17 cellular contexts compared by ENCODE assay signal in the genomic region with DNA sequence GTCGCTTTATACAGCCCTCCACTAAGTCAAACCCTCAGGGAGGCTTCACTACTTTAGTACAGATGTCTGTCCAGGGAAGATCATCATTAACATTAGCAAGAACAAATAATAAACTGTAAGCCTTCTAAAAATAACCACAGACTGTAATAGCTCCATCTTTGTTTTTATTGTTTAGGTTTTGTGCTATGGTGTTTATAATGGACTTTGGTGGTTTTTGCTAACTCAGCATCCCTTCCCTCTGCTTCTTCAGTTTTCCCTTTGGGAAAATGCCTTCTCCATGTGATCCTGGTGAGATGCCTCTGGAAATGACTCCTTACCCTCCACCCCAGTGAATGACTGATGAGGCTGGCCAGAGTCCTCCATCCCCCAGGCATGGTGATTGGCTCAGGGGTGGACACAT.
DNase-seq lines count a peak whose midpoint lies in the region; ATAC-seq, FAIRE-seq and TF ChIP-seq lines count a peak whose summit lies in the region.
"Had no signal": no experiment of that assay in that cellular context is flagged by ENCODE, and none has a peak within 500 bp of the region (broad histone marks: within the 10 kb centered on the region; RNA-seq: fewer than 3 reads in every experiment).

No MANE protein-coding gene starts in this region.

- no peak overlapping the region for H2BK15ac ChIP-seq in H1 (ENCODE audit: low read length)

- no peaks in the 10 kb centered on the region for H3K27me3 ChIP-seq in CD4-positive, alpha-beta T cell (ENCODE audit: control insufficient read depth, insufficient read depth, low read length)
- H3K27me3 ChIP-seq in CD8-positive, alpha-beta memory T cell (ENCODE audit: insufficient read depth, low read length, poor library complexity, severe bottlenecking), result no peaks in the 10 kb centered on the region
- no peaks in the 10 kb centered on the region for H3K27me3 ChIP-seq in H1 (replicated peaks in 1 of 4; ENCODE audit: control insufficient read depth in 3 of 4, extremely low read depth in 1 of 4, insufficient read depth in 3 of 4, low read length in 3 of 4)
- H3K27me3 ChIP-seq: BLaER1 treated with 17β-estradiol and CSF1 and Interleukin-3, amounts not matched to agents 10 nM and 100 nM had no signal

- H3K4me3 Mint-ChIP-seq in CD4-positive, alpha-beta T cell, result no peak overlapping the region
- peak overlapping the region in 6 of 7 donors; percentile 8 to 37 (median 18) for H3K4me3 Mint-ChIP-seq in CD8-positive, alpha-beta memory T cell
- no peak overlapping the region for H3K4me3 Mint-ChIP-seq in T-cell

- no peak overlapping the region for H3K56ac ChIP-seq in H1 (replicated peaks; ENCODE audit: insufficient read length, low read depth, low read length)

- TF ChIP-seq RAD21 in H1 (IDR thresholded peaks at IDR 0.05 in 1 of 2, conservative IDR thresholded peaks at IDR 0.05 in 1 of 2; ENCODE audit: low read depth in 2 of 2, low read length in 2 of 2), result no peak

- CTCF ChIA-PET in CD4-positive, alpha-beta T cell (lab: Charles Lee), result interaction anchor here (3.0 kb wide), 1 partner anchor 59 kb away, joined by 11 read pairs; no protein-coding TSS in a partner anchor
- CTCF ChIA-PET in CD8-positive, alpha-beta memory T cell (lab: Charles Lee), result interaction anchor here (2.0 kb wide), 1 partner anchor 60 kb away, joined by 5 read pairs; no protein-coding TSS in a partner anchor
- CTCF ChIA-PET in T-cell (lab: Charles Lee), result interaction anchor here in 1 of 2 donors (0.5 kb wide), 1 partner anchor 367 kb away, joined by 3 read pairs; no protein-coding TSS in a partner anchor
- CTCF ChIA-PET in H1 (lab: Charles Lee; ENCODE audit: partially characterized antibody), result interaction anchor here (1.2 to 1.4 kb wide), 2 partner anchors 13 to 18 kb away, joined by 3 read pairs; no protein-coding TSS in a partner anchor

- no peaks in the 10 kb centered on the region for H3K79me2 ChIP-seq in H1 (ENCODE audit: control insufficient read depth in 1 of 2, insufficient read depth in 2 of 2, low read length in 2 of 2)

- no peak overlapping the region for H4K5ac ChIP-seq in H1 (ENCODE audit: insufficient read length, low read depth, low read length)

- H3K18ac ChIP-seq in H1 (ENCODE audit: extremely low read depth, low read length), result no peak overlapping the region

- no peak overlapping the region for H2BK20ac ChIP-seq in H1 (ENCODE audit: low read length)

- H3K4me1 ChIP-seq in CD8-positive, alpha-beta memory T cell (ENCODE audit: insufficient read depth, low read length), result peaks cover 93% of the 10 kb centered on the region
- H3K4me1 ChIP-seq in H1 (replicated peaks in 1 of 4; ENCODE audit: control insufficient read depth in 3 of 4, insufficient read depth in 4 of 4, low read length in 3 of 4), result no peaks in the 10 kb centered on the region; a peak in 1 of 7 replicates

- H3K9ac ChIP-seq in H1 (replicated peaks in 1 of 4; ENCODE audit: extremely low read depth in 1 of 4, low read depth in 3 of 4, low read length in 3 of 4), result no peak overlapping the region
- H3K9ac ChIP-seq: BLaER1 treated with 17β-estradiol and CSF1 and Interleukin-3, amounts not matched to agents 10 nM and 100 nM had no signal

- 95% methylated on average over 1 of the region's 1 CpG; no CpG with 5 or more reads in 1 of the 2 experiments for WGBS in H1 (ENCODE audit: extremely low coverage in 1 of 2, insufficient coverage in 1 of 2, insufficient read length in 1 of 2, insufficient replicate concordance in 2 of 2, low coverage in 1 of 2, low lambda C conversion rate in 2 of 2, missing lambda C conversion rate in 1 of 2), 2 experiments

- no peak for DNase-seq in CD4-positive, alpha-beta T cell
- DNase-seq in CD8-positive, alpha-beta memory T cell, result no peak
- DNase-seq in T-cell, result no peak
- no peak for DNase-seq in H1 (ENCODE audit: low read depth in 1 of 2, low spot score in 2 of 2)
- no peak for DNase-seq in putamen (ENCODE audit: low spot score)
- no peak for DNase-seq in left colon
- DNase-seq: Calu3, Karpas-422, NCI-H187 treated with DMSO at 0.1 percent for 48 hours, NCI-H446 treated with DMSO at 0.1 percent for 48 hours, NCI-H748 treated with DMSO at 0.1 percent for 48 hours, PC-9 had no signal

- POLR2A ChIA-PET in CD4-positive, alpha-beta T cell (lab: Charles Lee), result interaction anchor here (2.0 to 2.7 kb wide), 3 partner anchors 13 to 490 kb away, joined by 9 to 21 read pairs (median 14); a partner anchor contains a TSS
- POLR2A ChIA-PET in CD8-positive, alpha-beta memory T cell (lab: Charles Lee), result interaction anchor here (0.5 to 0.6 kb wide), 2 partner anchors 10 to 20 kb away, joined by 3 read pairs; no protein-coding TSS in a partner anchor
- POLR2A ChIA-PET in T-cell (lab: Charles Lee), result interaction anchor here in 1 of 2 donors (0.6 to 2.1 kb wide), 2 partner anchors 46 to 286 kb away, joined by 3 to 10 read pairs; no protein-coding TSS in a partner anchor
- POLR2A ChIA-PET in H1 (lab: Charles Lee; ENCODE audit: partially characterized antibody), result no interaction called here

- H3K27ac Mint-ChIP-seq in CD4-positive, alpha-beta T cell, result peak overlapping the region; percentile 96
- peak overlapping the region; percentile 89 to 100 (median 97) for H3K27ac Mint-ChIP-seq in CD8-positive, alpha-beta memory T cell
- H3K27ac Mint-ChIP-seq in T-cell, result peak overlapping the region; percentile 95 to 97

- no peaks in the 10 kb centered on the region for H3K9me3 ChIP-seq in CD4-positive, alpha-beta T cell (ENCODE audit: control insufficient read depth, low read length)
- no peaks in the 10 kb centered on the region for H3K9me3 ChIP-seq in CD8-positive, alpha-beta memory T cell (ENCODE audit: low read length)
- H3K9me3 ChIP-seq in H1 (ENCODE audit: insufficient read depth in 2 of 2, low read depth in 1 of 2, low read length in 1 of 2), result no peaks in the 10 kb centered on the region
- H3K9me3 ChIP-seq: BLaER1 treated with 17β-estradiol and CSF1 and Interleukin-3, amounts not matched to agents 10 nM and 100 nM had no signal

- peaks cover 91% of the 10 kb centered on the region for H3K4me1 Mint-ChIP-seq in CD4-positive, alpha-beta T cell (ENCODE audit: low read depth)
- peaks cover 85 to 100% (median 100%) of the 10 kb centered on the region in 3 donors for H3K4me1 Mint-ChIP-seq in CD8-positive, alpha-beta memory T cell
- peaks cover 88 to 94% (median 94%) of the 10 kb centered on the region in 3 donors for H3K4me1 Mint-ChIP-seq in T-cell

- H4K91ac ChIP-seq in H1 (replicated peaks; ENCODE audit: insufficient read length, low read length), result no peak overlapping the region

- no peaks in the 10 kb centered on the region for H3K36me3 Mint-ChIP-seq in CD4-positive, alpha-beta T cell (ENCODE audit: low read depth)
- no peaks in the 10 kb centered on the region for H3K36me3 Mint-ChIP-seq in CD8-positive, alpha-beta memory T cell
- H3K36me3 Mint-ChIP-seq in T-cell, result peaks cover 5% of the 10 kb centered on the region

- no peak for ATAC-seq in CD4-positive, alpha-beta T cell (ENCODE audit: poor library complexity)
- ATAC-seq in T-cell (replicated peaks in 1 of 4), result no peak
- no peak for ATAC-seq in GM21423 (IDR thresholded peaks at IDR 0.05; ENCODE audit: unreplicated experiment)
- no peak for ATAC-seq in left colon

- H3K36me3 ChIP-seq in CD8-positive, alpha-beta memory T cell (ENCODE audit: insufficient read depth, low read length), result no peaks in the 10 kb centered on the region
- H3K36me3 ChIP-seq in H1 (ENCODE audit: control insufficient read depth in 2 of 4, insufficient read depth in 4 of 4, low read length in 3 of 4), result no peaks in the 10 kb centered on the region; a peak in 1 of 8 replicates
- H3K36me3 ChIP-seq: BLaER1 treated with 17β-estradiol and CSF1 and Interleukin-3, amounts not matched to agents 10 nM and 100 nM had no signal

- no peak overlapping the region for H2AFZ ChIP-seq in H1 (ENCODE audit: low read length)
- H2AFZ ChIP-seq: PC-9 had no signal

- no peak overlapping the region for H3K4me3 ChIP-seq in CD8-positive, alpha-beta memory T cell (ENCODE audit: low read length)
- H3K4me3 ChIP-seq in H1 (ENCODE audit: extremely low read depth in 1 of 4, insufficient read depth in 2 of 4, low read depth in 3 of 4, low read length in 4 of 4), result no peak overlapping the region
- H3K4me3 ChIP-seq: BLaER1 treated with 17β-estradiol and CSF1 and Interleukin-3, amounts not matched to agents 10 nM and 100 nM; PC-9; SK-N-MC had no signal

- no peak for FAIRE-seq in H1 (lab: Jason Lieb, UNC)
- FAIRE-seq: H54 had no signal

- no peak overlapping the region for H2BK5ac ChIP-seq in H1 (ENCODE audit: low read depth, low read length)

- intact Hi-C loops in CD4-positive, alpha-beta T cell (cut with DNase I, micrococcal nuclease), result loop anchor here (5.0 kb wide), 3 partner anchors 158 to 448 kb away; no protein-coding TSS in a partner anchor
- intact Hi-C loops in left colon (cut with DNase I, micrococcal nuclease), result no loop called here

- no peaks in the 10 kb centered on the region for H3K27me3 Mint-ChIP-seq in CD4-positive, alpha-beta T cell
- H3K27me3 Mint-ChIP-seq in CD8-positive, alpha-beta memory T cell, result no peaks in the 10 kb centered on the region
- H3K27me3 Mint-ChIP-seq in T-cell, result no peaks in the 10 kb centered on the region

- no peaks in the 10 kb centered on the region for H3K9me3 Mint-ChIP-seq in CD4-positive, alpha-beta T cell
- H3K9me3 Mint-ChIP-seq in CD8-positive, alpha-beta memory T cell, result no peaks in the 10 kb centered on the region
- no peaks in the 10 kb centered on the region for H3K9me3 Mint-ChIP-seq in T-cell

- no peaks in the 10 kb centered on the region for H3K79me1 ChIP-seq in H1 (ENCODE audit: low read depth, low read length)

- peak overlapping the region; percentile 79 for H3K27ac ChIP-seq in CD4-positive, alpha-beta T cell (ENCODE audit: low read depth, low read length)
- peak overlapping the region; percentile 83 for H3K27ac ChIP-seq in CD8-positive, alpha-beta memory T cell (ENCODE audit: low read depth, low read length)
- no peak overlapping the region for H3K27ac ChIP-seq in H1 (ENCODE audit: low read depth, low read length)
- H3K27ac ChIP-seq: BLaER1 treated with 17β-estradiol and CSF1 and Interleukin-3, amounts not matched to agents 10 nM and 100 nM; HL-60; PC-9; SK-N-MC had no signal

- no peak overlapping the region for H3K14ac ChIP-seq in H1 (ENCODE audit: insufficient read length)

- H3K23me2 ChIP-seq in H1 (ENCODE audit: low read depth, low read length), result no peaks in the 10 kb centered on the region; the same call in 1 of the 2 replicates

- no peak for TF ChIP-seq EP300 in H1 (IDR thresholded peaks at IDR 0.05; ENCODE audit: borderline replicate concordance in 1 of 2, low read depth in 2 of 2, low read length in 2 of 2)

- no peak overlapping the region for H3K4ac ChIP-seq in H1 (replicated peaks; ENCODE audit: insufficient read length, low read depth, low read length)

- no peak overlapping the region for H4K8ac ChIP-seq in H1 (ENCODE audit: extremely low read depth, insufficient read depth, low read length)

- no peaks in the 10 kb centered on the region for H4K20me1 ChIP-seq in H1 (replicated peaks in 1 of 2; ENCODE audit: control insufficient read depth in 1 of 2, insufficient read depth in 2 of 2, low read length in 2 of 2)
- H4K20me1 ChIP-seq: BLaER1 treated with 17β-estradiol and CSF1 and Interleukin-3, amounts not matched to agents 10 nM and 100 nM had no signal

- no peak overlapping the region for H2BK12ac ChIP-seq in H1 (ENCODE audit: low read depth, low read length)

- TF ChIP-seq POLR2A in H1 (IDR thresholded peaks at IDR 0.05; ENCODE audit: control extremely low read depth in 1 of 2, low read depth in 2 of 2, low read length in 2 of 2), result no peak

- H2BK120ac ChIP-seq in H1 (replicated peaks; ENCODE audit: low read depth, low read length), result no peak overlapping the region

- H3K23ac ChIP-seq in H1 (ENCODE audit: insufficient read length), result no peak overlapping the region

- TF ChIP-seq CTCF in CD4-positive, alpha-beta T cell (IDR thresholded peaks at IDR 0.05), result no peak
- TF ChIP-seq CTCF in H1 (IDR thresholded peaks at IDR 0.05; ENCODE audit: control extremely low read depth in 1 of 3, insufficient read depth in 1 of 3, low read depth in 1 of 3, low read length in 3 of 3), result no peak

- H2AK5ac ChIP-seq in H1 (ENCODE audit: low read depth, low read length), result no peak overlapping the region

- H3K4me2 ChIP-seq in H1 (ENCODE audit: insufficient read depth in 1 of 2, low read depth in 2 of 2, low read length in 2 of 2), result no peak overlapping the region
- H3K4me2 ChIP-seq: BLaER1 treated with 17β-estradiol and CSF1 and Interleukin-3, amounts not matched to agents 10 nM and 100 nM; PC-9 had no signal

Comparison
In these comparisons a context has a peak if more than half of its experiments do, and no peak if none do; other contexts are left out.
1. H3K4me3 Mint-ChIP-seq: peak in CD8-positive, alpha-beta memory T cell (6 of 7); none in CD4-positive, alpha-beta T cell (single experiment) and T-cell (0 of 3).
2. intact Hi-C loops: an anchor here in CD4-positive, alpha-beta T cell (5.0 kb wide); none called in left colon.
3. Peak in every context shown above with its lines, with median percentiles within 50 percentile points of each other: H3K27ac Mint-ChIP-seq.